In the genomic region with DNA sequence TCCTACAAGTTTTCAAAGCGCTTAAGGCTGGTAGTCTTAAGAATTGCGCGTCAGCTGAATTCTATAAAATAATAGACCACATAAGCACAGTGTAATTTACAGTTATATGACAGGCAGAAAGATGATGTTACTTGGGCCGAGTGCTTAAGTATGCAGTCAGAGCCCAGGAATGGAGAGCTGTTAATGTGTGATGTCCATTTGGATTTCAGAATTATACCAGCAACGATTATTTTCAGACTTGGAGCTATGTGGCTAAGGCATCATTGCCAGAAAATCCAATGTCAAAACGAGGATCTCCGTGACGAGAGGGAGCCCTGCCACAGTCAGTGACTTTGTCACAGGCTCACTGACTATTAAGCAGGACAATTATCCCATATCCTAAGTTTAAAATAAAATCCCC, we compare ENCODE assay signal across 2 cellular contexts.
TF ChIP-seq lines count a peak whose summit lies in the region.

No MANE protein-coding gene starts in this region.

TF ChIP-seq in IMR-90, 13 proteins besides CTCF, POLR2A, EP300 and RAD21:
- no peak for TF ChIP-seq MXI1 (IDR thresholded peaks at IDR 0.05; ENCODE audit: borderline replicate concordance, low read depth, low read length)
- no peak for TF ChIP-seq CEBPB (IDR thresholded peaks at IDR 0.05; ENCODE audit: low read depth, low read length)
- no peak for TF ChIP-seq BHLHE40 (IDR thresholded peaks at IDR 0.05; ENCODE audit: low read depth, low read length)
- TF ChIP-seq MAFK (IDR thresholded peaks at IDR 0.05; ENCODE audit: low read depth, low read length) = no peak
- TF ChIP-seq RCOR1 (IDR thresholded peaks at IDR 0.05; ENCODE audit: insufficient replicate concordance, low read length) = no peak
- TF ChIP-seq, protein P1, sequence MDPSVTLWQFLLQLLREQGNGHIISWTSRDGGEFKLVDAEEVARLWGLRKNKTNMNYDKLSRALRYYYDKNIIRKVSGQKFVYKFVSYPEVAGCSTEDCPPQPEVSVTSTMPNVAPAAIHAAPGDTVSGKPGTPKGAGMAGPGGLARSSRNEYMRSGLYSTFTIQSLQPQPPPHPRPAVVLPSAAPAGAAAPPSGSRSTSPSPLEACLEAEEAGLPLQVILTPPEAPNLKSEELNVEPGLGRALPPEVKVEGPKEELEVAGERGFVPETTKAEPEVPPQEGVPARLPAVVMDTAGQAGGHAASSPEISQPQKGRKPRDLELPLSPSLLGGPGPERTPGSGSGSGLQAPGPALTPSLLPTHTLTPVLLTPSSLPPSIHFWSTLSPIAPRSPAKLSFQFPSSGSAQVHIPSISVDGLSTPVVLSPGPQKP (IDR thresholded peaks at IDR 0.05; ENCODE audit: borderline replicate concordance, low read depth, low read length) = no peak

TF ChIP-seq in neural cell, 6 proteins besides CTCF, POLR2A, EP300 and RAD21:
- TF ChIP-seq POLR2AphosphoS5 (IDR thresholded peaks at IDR 0.05) = peak; percentile 21
- TF ChIP-seq, protein P2, sequence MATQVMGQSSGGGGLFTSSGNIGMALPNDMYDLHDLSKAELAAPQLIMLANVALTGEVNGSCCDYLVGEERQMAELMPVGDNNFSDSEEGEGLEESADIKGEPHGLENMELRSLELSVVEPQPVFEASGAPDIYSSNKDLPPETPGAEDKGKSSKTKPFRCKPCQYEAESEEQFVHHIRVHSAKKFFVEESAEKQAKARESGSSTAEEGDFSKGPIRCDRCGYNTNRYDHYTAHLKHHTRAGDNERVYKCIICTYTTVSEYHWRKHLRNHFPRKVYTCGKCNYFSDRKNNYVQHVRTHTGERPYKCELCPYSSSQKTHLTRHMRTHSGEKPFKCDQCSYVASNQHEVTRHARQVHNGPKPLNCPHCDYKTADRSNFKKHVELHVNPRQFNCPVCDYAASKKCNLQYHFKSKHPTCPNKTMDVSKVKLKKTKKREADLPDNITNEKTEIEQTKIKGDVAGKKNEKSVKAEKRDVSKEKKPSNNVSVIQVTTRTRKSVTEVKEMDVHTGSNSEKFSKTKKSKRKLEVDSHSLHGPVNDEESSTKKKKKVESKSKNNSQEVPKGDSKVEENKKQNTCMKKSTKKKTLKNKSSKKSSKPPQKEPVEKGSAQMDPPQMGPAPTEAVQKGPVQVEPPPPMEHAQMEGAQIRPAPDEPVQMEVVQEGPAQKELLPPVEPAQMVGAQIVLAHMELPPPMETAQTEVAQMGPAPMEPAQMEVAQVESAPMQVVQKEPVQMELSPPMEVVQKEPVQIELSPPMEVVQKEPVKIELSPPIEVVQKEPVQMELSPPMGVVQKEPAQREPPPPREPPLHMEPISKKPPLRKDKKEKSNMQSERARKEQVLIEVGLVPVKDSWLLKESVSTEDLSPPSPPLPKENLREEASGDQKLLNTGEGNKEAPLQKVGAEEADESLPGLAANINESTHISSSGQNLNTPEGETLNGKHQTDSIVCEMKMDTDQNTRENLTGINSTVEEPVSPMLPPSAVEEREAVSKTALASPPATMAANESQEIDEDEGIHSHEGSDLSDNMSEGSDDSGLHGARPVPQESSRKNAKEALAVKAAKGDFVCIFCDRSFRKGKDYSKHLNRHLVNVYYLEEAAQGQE (IDR thresholded peaks at IDR 0.05; ENCODE audit: borderline replicate concordance) = peak; percentile 53
- TF ChIP-seq SMC3 (conservative IDR thresholded peaks at IDR 0.05; ENCODE audit: poor library complexity) = no peak
